In genomic region chr12:6424008-6424347, GRCh38 we compare ENCODE assay signal across 9 cellular contexts. TPM values are rescaled to one million over a fixed set of nuclear protein-coding genes. Genes with fewer than 3 reads are reported as not detected.
DNase-seq lines count a peak whose midpoint lies in the region; ATAC-seq, FAIRE-seq and TF ChIP-seq lines count a peak whose summit lies in the region.
"Had no signal": no experiment of that assay in that cellular context is flagged by ENCODE, and none has a peak within 500 bp of the region (broad histone marks: within the 10 kb centered on the region; RNA-seq: fewer than 3 reads in every experiment).

No MANE protein-coding gene starts in this region.

- H3K9me3 ChIP-seq in RWPE2 (ENCODE audit: severe bottlenecking), result no peaks in the 10 kb centered on the region
- H3K9me3 ChIP-seq in sigmoid colon, result no peaks in the 10 kb centered on the region
- H3K9me3 ChIP-seq: prostate gland had no signal

- no peaks in the 10 kb centered on the region for H3K36me3 ChIP-seq in RWPE2 (ENCODE audit: low read depth)
- H3K36me3 ChIP-seq in sigmoid colon, result no peaks in the 10 kb centered on the region
- H3K36me3 ChIP-seq: prostate gland had no signal

- H3K27ac ChIP-seq in RWPE2 (ENCODE audit: poor library complexity, severe bottlenecking) (no peak overlapping the region), sigmoid colon (peak overlapping the region; percentile 43 to 67 (median 62))
- H3K27ac ChIP-seq: prostate gland had no signal

- ATAC-seq in RWPE2 (ENCODE audit: low read depth), result peak; percentile 9; the same call in 1 of the 3 replicates
- no peak for ATAC-seq in left colon

- no peaks in the 10 kb centered on the region for H3K4me1 ChIP-seq in RWPE2 (ENCODE audit: insufficient read depth, poor library complexity, severe bottlenecking)
- H3K4me1 ChIP-seq in sigmoid colon, result peaks cover 0 to 22% (median 17%) of the 10 kb centered on the region in 4 donors
- H3K4me1 ChIP-seq: prostate gland had no signal

- no peak for TF ChIP-seq EP300 in sigmoid colon (IDR thresholded peaks at IDR 0.05)

- DNase-seq in G401 (ENCODE audit: low spot score) (peak; percentile 25), RWPE2 (ENCODE audit: low spot score) (no peak), epithelial cell of proximal tubule (ENCODE audit: low read depth) (peak; percentile 6), sigmoid colon (no peak), AG08396 (ENCODE audit: low spot score) (no peak), left colon (no peak), HTR-8/SVneo (ENCODE audit: insufficient read length, low spot score) (no peak)
- no peak for DNase-seq in activated CD4-positive, CD25-positive, alpha-beta regulatory T cell treated with anti-CD3 and anti-CD28 coated beads, Interleukin-2, amount 50 U/mL, for 72 hours

- H3K4me3 ChIP-seq in RWPE2 (ENCODE audit: severe bottlenecking) (no peak overlapping the region), epithelial cell of proximal tubule (ENCODE audit: low read depth, low read length) (no peak overlapping the region), sigmoid colon (no peak overlapping the region)
- H3K4me3 ChIP-seq: prostate gland had no signal

- H3K27me3 ChIP-seq in RWPE2 (ENCODE audit: insufficient read depth, poor library complexity, severe bottlenecking) (no peaks in the 10 kb centered on the region), sigmoid colon (no peaks in the 10 kb centered on the region)

- in situ Hi-C loops in G401 (cut with HindIII; ENCODE audit: low sequenced_read_pairs), result no loop called here

- TF ChIP-seq CTCF in RWPE2 (IDR thresholded peaks at IDR 0.05; ENCODE audit: poor library complexity, severe bottlenecking) (no peak), epithelial cell of proximal tubule (conservative IDR thresholded peaks at IDR 0.05; ENCODE audit: low read depth, low read length) (no peak), sigmoid colon (IDR thresholded peaks at IDR 0.05) (no peak)

- no peak for FAIRE-seq in HTR-8/SVneo (lab: Jason Lieb, UNC)

- no peak for TF ChIP-seq POLR2A in sigmoid colon (IDR thresholded peaks at IDR 0.05)

- 43 to 64% methylated on average over 6 of the region's 6 CpGs for WGBS in sigmoid colon, 2 donors

- intact Hi-C loops in sigmoid colon (cut with DNase I), result no loop called here
- intact Hi-C loops in left colon (cut with DNase I, micrococcal nuclease), result loop anchor here in 1 of 2 donors (10.0 kb wide), 1 partner anchor 111 kb away; the partner anchor contains the start of gene GAPDH

RNA-seq across cellular contexts. Expression of gene CD27, which starts 20.8 kb away (rescaled TPM):
- not detected in 2 replicates for total RNA-seq in G401 (2014; rRNA removed; shearing (Covaris generic))
- not detected in 2 replicates for total RNA-seq in epithelial cell of proximal tubule
- under 1 TPM in 1 of 4 donors, not detected in 3; 0.81 TPM for total RNA-seq in sigmoid colon
- 10 to 100 TPM in 1 of 3 donors, 1 to 10 TPM in 1, under 1 TPM in 1; 0.60 to 29.0 (median 2.3) TPM for polyA plus RNA-seq in sigmoid colon
- total RNA-seq in left colon, result 1 to 10 TPM; 1.3 to 4.4 TPM

RNA-seq across cellular contexts. Expression of gene TAPBPL, which starts 27.9 kb away (rescaled TPM):
- 0.25 TPM in 1 of 2 replicates, not detected in the other for total RNA-seq in G401 (2014; rRNA removed; shearing (Covaris generic))
- total RNA-seq in epithelial cell of proximal tubule (6.5 and 17.0 TPM in 2 replicates), sigmoid colon (10 to 100 TPM; 20.2 to 27.5 (median 26.9) TPM), left colon (10 to 100 TPM; 51.2 to 74.2 TPM)
- polyA plus RNA-seq in sigmoid colon, result 10 to 100 TPM; 14.4 to 36.0 (median 17.1) TPM

RNA-seq across cellular contexts. Expression of gene LTBR, which starts 40.0 kb away (rescaled TPM):
- total RNA-seq in G401 (2014; rRNA removed; shearing (Covaris generic)), result 0.86 and 10.1 TPM in 2 replicates
- total RNA-seq in epithelial cell of proximal tubule, result 108 and 152 TPM in 2 replicates
- 100 to 1,000 TPM in 3 of 4 donors, 10 to 100 TPM in 1; 85.2 to 200 (median 125) TPM for total RNA-seq in sigmoid colon
- 10 to 100 TPM; 36.3 to 85.2 (median 37.8) TPM for polyA plus RNA-seq in sigmoid colon
- 100 to 1,000 TPM; 120 to 129 TPM for total RNA-seq in left colon

RNA-seq across cellular contexts. Expression of gene VAMP1, which starts 46.5 kb away (rescaled TPM):
- total RNA-seq in G401 (2014; rRNA removed; shearing (Covaris generic)), result 7.6 and 9.3 TPM in 2 replicates
- total RNA-seq in epithelial cell of proximal tubule (2.0 and 2.6 TPM in 2 replicates), sigmoid colon (10 to 100 TPM; 11.5 to 44.0 (median 17.2) TPM), left colon (1 to 10 TPM; 4.2 to 6.3 TPM)
- 10 to 100 TPM in 1 of 3 donors, 1 to 10 TPM in 2; 2.3 to 12.8 (median 3.0) TPM for polyA plus RNA-seq in sigmoid colon

RNA-seq across cellular contexts. Expression of gene SCNN1A, which starts 48.6 kb away (rescaled TPM):
- total RNA-seq in G401 (2014; rRNA removed; shearing (Covaris generic)), result 28.7 and 67.9 TPM in 2 replicates
- total RNA-seq in epithelial cell of proximal tubule (15.6 and 52.2 TPM in 2 replicates), sigmoid colon (1 to 10 TPM in 3 of 4 donors, under 1 TPM in 1; 0.82 to 7.2 (median 1.1) TPM), left colon (100 to 1,000 TPM; 289 to 459 TPM)
- polyA plus RNA-seq in sigmoid colon, result 100 to 1,000 TPM in 1 of 3 donors, 10 to 100 TPM in 2; 51.1 to 169 (median 53.5) TPM

Comparison
In these comparisons a context has a peak if more than half of its experiments do, and no peak if none do; other contexts are left out.
1. DNase-seq: peak in G401 (single experiment) and epithelial cell of proximal tubule (single experiment); none in RWPE2 (single experiment), sigmoid colon (single experiment), AG08396 (single experiment), left colon (0 of 2), activated CD4-positive, CD25-positive, alpha-beta regulatory T cell treated with anti-CD3 and anti-CD28 coated beads, Interleukin-2, amount 50 U/mL, for 72 hours (single experiment) and HTR-8/SVneo (single experiment).